In genomic region chr15:96348112-96349027, GRCh38 we compare ENCODE assay signal across 9 cellular contexts. TPM values are rescaled to one million over a fixed set of nuclear protein-coding genes. Genes with fewer than 3 reads are reported as not detected.
DNase-seq lines count a peak whose midpoint lies in the region; ATAC-seq and TF ChIP-seq lines count a peak whose summit lies in the region.
"Had no signal": no experiment of that assay in that cellular context is flagged by ENCODE, and none has a peak within 500 bp of the region (broad histone marks: within the 10 kb centered on the region; RNA-seq: fewer than 3 reads in every experiment).

No MANE protein-coding gene starts in this region.

- intact Hi-C loops in tibial artery (cut with DNase I; ENCODE audit: low total_unique reads) = loop anchor here (10.0 kb wide), 1 partner anchor 1324 kb away; no protein-coding TSS in a partner anchor

- H3K4me1 ChIP-seq in mesenchymal stem cell (ENCODE audit: control insufficient read depth, insufficient read depth, low read depth, low read length) (peaks cover 46% of the 10 kb centered on the region), tibial artery (peaks cover 0 to 86% (median 40%) of the 10 kb centered on the region in 4 donors)

- WGBS in mesenchymal stem cell = 63% methylated on average over 10 of the region's 13 CpGs

- H3K79me1 ChIP-seq in mesenchymal stem cell (replicated peaks; ENCODE audit: low read length, poor library complexity, severe bottlenecking) = no peaks in the 10 kb centered on the region

- H3K23ac ChIP-seq in mesenchymal stem cell (ENCODE audit: low read length in 2 of 2) = no peak overlapping the region

- peaks cover 33 to 38% of the 10 kb centered on the region in 2 experiments for H3K36me3 ChIP-seq in mesenchymal stem cell (ENCODE audit: control insufficient read depth in 1 of 2, insufficient read depth in 2 of 2, low read depth in 1 of 2, low read length in 2 of 2)
- H3K36me3 ChIP-seq in tibial artery = peaks cover 0 to 11% (median 0%) of the 10 kb centered on the region in 3 donors

- no peak overlapping the region for H3K4me3 ChIP-seq in mesenchymal stem cell (ENCODE audit: insufficient read depth in 1 of 2, low read depth in 1 of 2, low read length in 2 of 2)
- peak overlapping the region; percentile 92 to 97 for H3K4me3 ChIP-seq in tibial artery

- peak overlapping the region in 1 of 2 experiments; percentile 51 for H2BK12ac ChIP-seq in mesenchymal stem cell (ENCODE audit: low read length in 2 of 2)

- H3K9me3 ChIP-seq in mesenchymal stem cell (ENCODE audit: control insufficient read depth, low read length) (no peaks in the 10 kb centered on the region), tibial artery (no peaks in the 10 kb centered on the region)

- H2BK5ac ChIP-seq in mesenchymal stem cell (ENCODE audit: low read depth, low read length, poor library complexity, severe bottlenecking) = no peak overlapping the region

- H3K18ac ChIP-seq in mesenchymal stem cell (ENCODE audit: low read depth in 1 of 2, low read length in 2 of 2) = peak overlapping the region; percentile 84 to 86

- H2AK5ac ChIP-seq in mesenchymal stem cell (ENCODE audit: low read length, severe bottlenecking) = peak overlapping the region; percentile 38

- peak overlapping the region; percentile 1 for H4K91ac ChIP-seq in mesenchymal stem cell (ENCODE audit: low read length)

- ATAC-seq in GM21528 (IDR thresholded peaks at IDR 0.05; ENCODE audit: low FRiP score, unreplicated experiment) = no peak

- H3K27ac ChIP-seq in mesenchymal stem cell (ENCODE audit: low read length, poor library complexity, severe bottlenecking) (peak overlapping the region; percentile 70), tibial artery (peak overlapping the region; percentile 97 to 99)

- H2BK120ac ChIP-seq in mesenchymal stem cell (ENCODE audit: low read depth, low read length) = peak overlapping the region; percentile 51

- DNase-seq in OCI-M1 (lab: John Stamatoyannopoulos, UW) (peak; percentile 84), dermis blood vessel endothelial cell (peak; percentile 39), mesenchymal stem cell (peak; percentile 58), tibial artery (peak in 1 of 2 donors; percentile 16), NCI-H446 (lab: John Stamatoyannopoulos, UW) (no peak), NCI-H1694 treated with DMSO at 0.1 percent for 48 hours (lab: John Stamatoyannopoulos, UW) (no peak)
- DNase-seq: activated CD4-positive, alpha-beta T cell treated with anti-CD3 and anti-CD28 coated beads, Interleukin-2, amount 50 U/mL, for 48 hours; activated naive CD4-positive, alpha-beta T cell treated with Interleukin-2 at 50 U/mL for 16 hours had no signal

- no peak overlapping the region for H2AFZ ChIP-seq in mesenchymal stem cell (ENCODE audit: low read depth, low read length)

- no peak for TF ChIP-seq CTCF in tibial artery (IDR thresholded peaks at IDR 0.05)

- no peak overlapping the region for H3K4ac ChIP-seq in mesenchymal stem cell (ENCODE audit: low read depth in 1 of 2, low read length in 2 of 2)

- H3K27me3 ChIP-seq in mesenchymal stem cell (ENCODE audit: control insufficient read depth in 1 of 2, insufficient read depth in 1 of 2, low read length in 2 of 2) (no peaks in the 10 kb centered on the region), tibial artery (no peaks in the 10 kb centered on the region)

- peak overlapping the region; percentile 96 for H3K9ac ChIP-seq in mesenchymal stem cell (ENCODE audit: low read length)

- H3K14ac ChIP-seq in mesenchymal stem cell (ENCODE audit: low read length in 2 of 2) = no peak overlapping the region

- H3K4me2 ChIP-seq in mesenchymal stem cell (ENCODE audit: low read length, poor library complexity, severe bottlenecking) = peak overlapping the region; percentile 79

- no peak overlapping the region for H2BK15ac ChIP-seq in mesenchymal stem cell (ENCODE audit: low read depth, poor library complexity, severe bottlenecking)

- H4K8ac ChIP-seq in mesenchymal stem cell (ENCODE audit: low read length) = no peak overlapping the region

RNA-seq across cellular contexts. Expression of gene NR2F2, which starts 17.9 kb away (rescaled TPM):
- total RNA-seq in dermis blood vessel endothelial cell = 14.0 and 36.6 TPM in 2 replicates
- 117 TPM for polyA plus RNA-seq in mesenchymal stem cell (2013, experiment 1 of 2)
- polyA plus RNA-seq in mesenchymal stem cell (2013, experiment 2 of 2) = 115 TPM

Comparison
In these comparisons a context has a peak if more than half of its experiments do, and no peak if none do; other contexts are left out.
1. DNase-seq: peak in OCI-M1 (single experiment), dermis blood vessel endothelial cell (single experiment) and mesenchymal stem cell (single experiment); none in NCI-H446 (0 of 2) and NCI-H1694 treated with DMSO at 0.1 percent for 48 hours (single experiment).
2. H3K4me3 ChIP-seq: peak in tibial artery (2 of 2); none in mesenchymal stem cell (0 of 2).